Comparison of ENCODE assay signal across 1 cellular context in genomic region chr16:75794426-75794825, GRCh38.
TF ChIP-seq lines count a peak whose summit lies in the region.

No MANE protein-coding gene starts in this region.

TF ChIP-seq in K562, 482 proteins besides CTCF, POLR2A, EP300 and RAD21 (continued from another document):
- TF ChIP-seq GTF2B (IDR thresholded peaks at IDR 0.05; ENCODE audit: extremely low read depth, insufficient read length) (no peak), MAFG (tag; conservative IDR thresholded peaks at IDR 0.05) (no peak)
